Comparison of ENCODE assay signal across 8 cellular contexts in the genomic region with DNA sequence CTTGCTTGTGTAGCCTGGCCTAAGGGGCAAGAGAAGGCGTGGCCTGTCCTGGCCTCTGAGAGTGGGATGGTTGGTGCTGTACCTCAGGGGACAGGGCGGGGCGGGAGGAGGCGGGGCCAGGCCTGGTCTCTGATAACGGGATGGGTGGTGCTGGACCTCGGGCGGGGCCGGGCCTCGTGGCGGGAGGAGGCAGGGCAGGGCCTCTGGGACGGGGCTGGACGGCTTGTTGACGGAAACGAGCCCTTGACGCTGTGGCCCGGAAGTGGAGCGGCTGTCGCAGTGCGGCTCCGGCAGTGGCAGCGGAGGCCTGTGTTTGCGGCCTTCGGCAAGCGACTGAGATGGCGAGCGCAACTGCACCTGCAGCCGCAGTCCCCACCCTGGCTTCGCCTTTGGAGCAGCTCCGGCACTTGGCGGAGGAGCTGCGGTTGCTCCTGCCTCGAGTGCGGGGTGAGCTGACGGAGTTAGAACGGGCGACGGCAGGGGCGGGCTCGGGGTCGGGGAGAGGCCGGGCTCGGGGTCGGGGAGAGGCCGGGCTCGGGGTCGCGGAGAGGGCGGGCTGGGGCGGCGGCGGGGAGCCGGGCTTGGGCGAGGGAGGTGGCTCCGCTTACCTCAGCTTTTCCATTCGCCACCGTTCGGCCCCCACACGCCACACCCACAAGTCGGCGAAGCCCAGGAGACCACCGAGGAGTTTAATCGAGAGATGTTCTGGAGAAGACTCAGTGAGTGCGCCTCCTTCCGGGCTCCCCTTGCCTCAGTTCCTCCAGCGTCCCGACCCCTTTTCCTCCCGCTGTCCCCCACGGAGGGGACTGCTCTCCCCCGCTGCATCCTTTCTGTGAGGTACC. TPM values are rescaled to one million over a fixed set of nuclear protein-coding genes. Genes with fewer than 3 reads are reported as not detected.
DNase-seq lines count a peak whose midpoint lies in the region; ATAC-seq and TF ChIP-seq lines count a peak whose summit lies in the region.

A gene with protein sequence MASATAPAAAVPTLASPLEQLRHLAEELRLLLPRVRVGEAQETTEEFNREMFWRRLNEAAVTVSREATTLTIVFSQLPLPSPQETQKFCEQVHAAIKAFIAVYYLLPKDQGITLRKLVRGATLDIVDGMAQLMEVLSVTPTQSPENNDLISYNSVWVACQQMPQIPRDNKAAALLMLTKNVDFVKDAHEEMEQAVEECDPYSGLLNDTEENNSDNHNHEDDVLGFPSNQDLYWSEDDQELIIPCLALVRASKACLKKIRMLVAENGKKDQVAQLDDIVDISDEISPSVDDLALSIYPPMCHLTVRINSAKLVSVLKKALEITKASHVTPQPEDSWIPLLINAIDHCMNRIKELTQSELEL (plus strand): TSS at position 243 of the 842 bp plus-strand sequence. CDS start 96 bp downstream, at position 339.

- no peaks in the 10 kb centered on the region for H4K20me1 ChIP-seq in hepatocyte (ENCODE audit: insufficient read depth, poor library complexity, severe bottlenecking)

- H2AFZ ChIP-seq in hepatocyte, result peak within 1 kb of the TSS; percentile 100

- peak within 1 kb of the TSS; percentile 96 for H3K27ac ChIP-seq in hepatocyte

- H3K4me1 ChIP-seq in hepatocyte (ENCODE audit: insufficient read depth), result peaks cover 11% of the 10 kb centered on the region

- no peaks in the 10 kb centered on the region for H3K9me2 ChIP-seq in hepatocyte (replicated peaks; ENCODE audit: insufficient read depth)

- peak within 1 kb of the TSS; percentile 78 for H3K4me3 ChIP-seq in astrocyte of the cerebellum (ENCODE audit: low read depth, low read length)
- H3K4me3 ChIP-seq in hepatocyte, result peak within 1 kb of the TSS; percentile 94

- peaks cover 12% of the 10 kb centered on the region for H3K79me2 ChIP-seq in hepatocyte

- no peaks in the 10 kb centered on the region for H3K36me3 ChIP-seq in hepatocyte (replicated peaks; ENCODE audit: insufficient read depth, low read depth)

- DNase-seq in NCI-H2029 (lab: John Stamatoyannopoulos, UW) (peak; percentile 73), NCI-H2029 treated with DMSO at 0.1 percent for 48 hours (lab: John Stamatoyannopoulos, UW) (no peak), NCI-H187 treated with DMSO at 0.1 percent for 48 hours (lab: John Stamatoyannopoulos, UW) (peak; percentile 33), T1000 (lab: John Stamatoyannopoulos, UW) (peak; percentile 87), astrocyte of the cerebellum (ENCODE audit: low read depth) (no peak), hepatocyte (ENCODE audit: low spot score) (peak; percentile 95), retina (peak; percentile 89)

- ATAC-seq in HG02884 (IDR thresholded peaks at IDR 0.05; ENCODE audit: unreplicated experiment), result peak; percentile 95

- no peaks in the 10 kb centered on the region for H3K9me3 ChIP-seq in hepatocyte (ENCODE audit: low read depth)

- no peaks in the 10 kb centered on the region for H3K27me3 ChIP-seq in hepatocyte

- peak; percentile 43 for TF ChIP-seq CTCF in astrocyte of the cerebellum (IDR thresholded peaks at IDR 0.05; ENCODE audit: low read depth, low read length, missing control alignments)
- peak; percentile 56 for TF ChIP-seq CTCF in hepatocyte (IDR thresholded peaks at IDR 0.05; ENCODE audit: poor library complexity)

- H3K4me2 ChIP-seq in hepatocyte, result peak within 1 kb of the TSS; percentile 93

- 0% methylated on average over 21 of the region's 69 CpGs for WGBS in hepatocyte (ENCODE audit: low lambda C conversion rate, missing lambda C conversion rate)

- in situ Hi-C loops in astrocyte of the cerebellum (cut with HindIII; ENCODE audit: low sequenced_read_pairs), result no loop called here

RNA-seq across cellular contexts. Expression of the gene that starts here (rescaled TPM):
- 56.7 and 60.3 TPM in 2 replicates for total RNA-seq in hepatocyte
- 53.2 and 53.5 TPM in 2 replicates for polyA plus RNA-seq in hepatocyte

Comparison
In these comparisons a context has a peak if more than half of its experiments do, and no peak if none do; other contexts are left out.
1. DNase-seq: peak in NCI-H2029 (single experiment), NCI-H187 treated with DMSO at 0.1 percent for 48 hours (single experiment), T1000 (single experiment), hepatocyte (single experiment) and retina (single experiment); none in NCI-H2029 treated with DMSO at 0.1 percent for 48 hours (single experiment) and astrocyte of the cerebellum (single experiment).